In the genomic region with DNA sequence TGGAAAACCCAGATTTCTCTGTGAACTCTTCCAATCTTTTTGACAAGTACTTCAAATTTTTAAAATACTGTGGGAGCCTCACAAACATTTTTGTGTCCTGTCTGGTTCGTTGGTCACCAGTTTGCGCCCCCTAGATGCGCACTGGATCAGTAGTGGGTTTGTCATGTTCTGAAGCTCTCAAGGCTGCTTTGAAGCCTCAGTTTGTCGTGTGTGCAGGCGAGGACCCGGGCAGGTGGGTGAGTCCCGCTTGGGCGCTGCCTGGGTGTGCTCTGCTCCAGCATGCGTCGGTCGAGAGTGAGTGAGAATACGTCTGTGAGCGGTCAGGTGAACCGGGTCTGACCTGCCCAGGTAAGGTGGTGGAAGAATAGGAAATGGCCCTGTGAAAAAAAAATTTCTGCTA, we compare ENCODE assay signal across 13 cellular contexts. TPM values are rescaled to one million over a fixed set of nuclear protein-coding genes. Genes with fewer than 3 reads are reported as not detected.
DNase-seq lines count a peak whose midpoint lies in the region; ATAC-seq, FAIRE-seq and TF ChIP-seq lines count a peak whose summit lies in the region.
"Had no signal": no experiment of that assay in that cellular context is flagged by ENCODE, and none has a peak within 500 bp of the region (broad histone marks: within the 10 kb centered on the region; RNA-seq: fewer than 3 reads in every experiment).

No MANE protein-coding gene starts in this region.

- TF ChIP-seq RAD21 in HepG2 (CRISPR knock-in tag; IDR thresholded peaks at IDR 0.05), result no peak

- no peak for FAIRE-seq in HepG2 (lab: Jason Lieb, UNC)

- no peak overlapping the region for H2AFZ ChIP-seq in HepG2 (ENCODE audit: low read length)

- H3K4me1 ChIP-seq in HepG2 (ENCODE audit: insufficient read depth, low read length) (no peaks in the 10 kb centered on the region), right lobe of liver (no peaks in the 10 kb centered on the region), heart right ventricle (peaks cover 0 to 24% (median 14%) of the 10 kb centered on the region in 9 donors)

- no peaks in the 10 kb centered on the region; the same call in 1 of the 2 replicates for H4K20me1 ChIP-seq in HepG2 (ENCODE audit: insufficient read depth, low read length)

- no peak overlapping the region for H3K4me3 ChIP-seq in HepG2 (replicated peaks in 1 of 3; ENCODE audit: insufficient read depth in 1 of 3, low read depth in 2 of 3, low read length in 3 of 3)
- H3K4me3 ChIP-seq in right lobe of liver, result no peak overlapping the region
- peak overlapping the region in 1 of 10 donors; percentile 28 for H3K4me3 ChIP-seq in heart right ventricle

- no peaks in the 10 kb centered on the region for H3K79me2 ChIP-seq in HepG2 (ENCODE audit: insufficient read depth, low read length)

- TF ChIP-seq CTCF in HepG2 (CRISPR knock-in tag; IDR thresholded peaks at IDR 0.05) (no peak), right lobe of liver (IDR thresholded peaks at IDR 0.05) (no peak), heart right ventricle (IDR thresholded peaks at IDR 0.05) (no peak)

- POLR2A ChIA-PET in HepG2 (lab: Yijun Ruan, JAX), result no interaction called here
- POLR2A ChIA-PET in T-cell (lab: Charles Lee), result no interaction called here

- H3K9me3 Mint-ChIP-seq in T-cell, result no peaks in the 10 kb centered on the region
- no peaks in the 10 kb centered on the region for H3K9me3 Mint-ChIP-seq in memory B cell
- H3K9me3 Mint-ChIP-seq: activated CD4-positive, alpha-beta memory T cell treated with anti-CD3 and anti-CD28 coated beads, Interleukin-2, amount 10 ng/mL, durations not matched to agents 7 days and 5 days had no signal

- in situ Hi-C loops in HepG2 (cut with HindIII; ENCODE audit: extremely low pct_ligation_motif_present, low pct_unique_long_range_greater_than_20kb), result no loop called here

- H3K9me3 ChIP-seq in HepG2 (ENCODE audit: low read length) (no peaks in the 10 kb centered on the region), right lobe of liver (no peaks in the 10 kb centered on the region), heart right ventricle (no peaks in the 10 kb centered on the region)

- intact Hi-C loops in HepG2 (cut with micrococcal nuclease; ENCODE audit: unreplicated experiment) (no loop called here), right lobe of liver (cut with DNase I) (no loop called here), heart right ventricle (cut with DNase I) (no loop called here)

- TF ChIP-seq POLR2A in HepG2 (IDR thresholded peaks at IDR 0.05; ENCODE audit: insufficient read depth in 1 of 2, low read depth in 2 of 2, low read length in 2 of 2) (no peak), right lobe of liver (IDR thresholded peaks at IDR 0.05) (no peak)

- no peak overlapping the region for H3K4me2 ChIP-seq in HepG2 (ENCODE audit: low read depth, low read length)

- H3K36me3 Mint-ChIP-seq in T-cell (peaks cover 5% of the 10 kb centered on the region), memory B cell (no peaks in the 10 kb centered on the region)

- H3K9ac ChIP-seq in HepG2 (ENCODE audit: insufficient read depth, low read depth, low read length), result no peak overlapping the region

- 51% methylated on average over 10 of the region's 14 CpGs for WGBS in HepG2 (ENCODE audit: low lambda C conversion rate)
- 19% methylated on average over 4 of the region's 14 CpGs for WGBS in right lobe of liver (ENCODE audit: insufficient coverage, low coverage, low lambda C conversion rate, missing lambda C conversion rate)
- WGBS in heart right ventricle, 2 donors, result 7 to 8% methylated on average over 14 of the region's 14 CpGs

- CTCF ChIA-PET in HepG2 (lab: Yijun Ruan, JAX; ENCODE audit: low intra/inter-chr PET ratio, low total read pairs) (no interaction called here), T-cell (lab: Charles Lee) (no interaction called here)

- DNase-seq in HepG2 (ENCODE audit: low spot score), result no peak
- no peak for DNase-seq in right lobe of liver
- no peak for DNase-seq in T-cell
- no peak for DNase-seq in memory B cell (ENCODE audit: low spot score in 2 of 2)
- DNase-seq in NCI-H1092 treated with DMSO at 0.1 percent for 48 hours (lab: John Stamatoyannopoulos, UW), result no peak
- no peak for DNase-seq in heart right ventricle
- no peak for DNase-seq in SIG-M5 (lab: John Stamatoyannopoulos, UW)
- DNase-seq in stimulated activated CD4-positive, alpha-beta T cell treated with anti-CD3 and anti-CD28 coated beads, Interleukin-1b, Interleukin-23, amount 100 ng/mL, for 48 hours, result no peak
- DNase-seq: activated CD4-positive, alpha-beta memory T cell treated with anti-CD3 and anti-CD28 coated beads, Interleukin-2, amount 10 ng/mL, durations not matched to agents 7 days and 5 days; GF-D8; stimulated activated CD4-positive, alpha-beta T cell treated with anti-CD3 and anti-CD28 coated beads, Interleukin-4, amount 100 ng/mL, for 4 hours; stimulated activated naive CD8-positive, alpha-beta T cell treated with anti-CD3 and anti-CD28 coated beads, Interleukin-15, Interleukin-2, amounts not matched to agents 100 U/mL and 50 U/mL, for 24 hours had no signal

- TF ChIP-seq EP300 in HepG2 (IDR thresholded peaks at IDR 0.05; ENCODE audit: low read depth in 2 of 2, low read length in 2 of 2) (no peak), HepG2 (CRISPR knock-in tag; IDR thresholded peaks at IDR 0.05; ENCODE audit: borderline replicate concordance) (no peak)

- H3K4me3 Mint-ChIP-seq in T-cell (peak overlapping the region in 2 of 3 donors; percentile 35 to 63), memory B cell (peak overlapping the region; percentile 49)
- H3K4me3 Mint-ChIP-seq: activated CD4-positive, alpha-beta memory T cell treated with anti-CD3 and anti-CD28 coated beads, Interleukin-2, amount 10 ng/mL, durations not matched to agents 7 days and 5 days had no signal

- BruUV-seq in HepG2 (replicated peaks; lab: Mats Ljungman, UMichigan), result no TSS peak

- H3K27ac Mint-ChIP-seq in T-cell, result no peak overlapping the region
- H3K27ac Mint-ChIP-seq in memory B cell, result no peak overlapping the region
- H3K27ac Mint-ChIP-seq: activated CD4-positive, alpha-beta memory T cell treated with anti-CD3 and anti-CD28 coated beads, Interleukin-2, amount 10 ng/mL, durations not matched to agents 7 days and 5 days had no signal

- peaks cover 19 to 27% (median 21%) of the 10 kb centered on the region in 3 donors for H3K4me1 Mint-ChIP-seq in T-cell
- peaks cover 10% of the 10 kb centered on the region for H3K4me1 Mint-ChIP-seq in memory B cell

- H3K36me3 ChIP-seq in HepG2 (replicated peaks in 1 of 2; ENCODE audit: control insufficient read depth in 1 of 2, insufficient read depth in 2 of 2, low read length in 2 of 2), result no peaks in the 10 kb centered on the region
- H3K36me3 ChIP-seq in right lobe of liver, result no peaks in the 10 kb centered on the region
- H3K36me3 ChIP-seq in heart right ventricle, result no peaks in the 10 kb centered on the region

- H3K27me3 ChIP-seq in HepG2 (ENCODE audit: control insufficient read depth in 1 of 2, insufficient read depth in 2 of 2, low read length in 2 of 2) (peaks cover 6 to 35% of the 10 kb centered on the region in 2 experiments; a peak in 3 of 5 replicates), right lobe of liver (peaks cover 0 to 27% of the 10 kb centered on the region in 2 donors), heart right ventricle (peaks cover 20 to 69% (median 62%) of the 10 kb centered on the region in 7 donors)

- H3K27me3 Mint-ChIP-seq in T-cell, result peaks cover 45 to 64% of the 10 kb centered on the region in 2 donors
- H3K27me3 Mint-ChIP-seq in memory B cell, result peaks cover 35% of the 10 kb centered on the region

- ATAC-seq in HepG2 (peak; percentile 22; the same call in 1 of the 3 replicates), right lobe of liver (no peak), T-cell (replicated peaks in 1 of 4) (no peak), memory B cell (ENCODE audit: low read depth) (no peak), heart right ventricle (no peak)
- ATAC-seq: stimulated activated naive CD8-positive, alpha-beta T cell treated with anti-CD3 and anti-CD28 coated beads, Interleukin-15, Interleukin-2, amounts not matched to agents 100 U/mL and 50 U/mL, for 24 hours had no signal

- H3K27ac ChIP-seq in HepG2 (ENCODE audit: extremely low read length, insufficient read depth, low read length) (no peak overlapping the region), right lobe of liver (no peak overlapping the region), heart right ventricle (no peak overlapping the region)
- H3K27ac ChIP-seq: C4-2B had no signal

RNA-seq across cellular contexts. Expression of a gene that starts 17.3 kb away (rescaled TPM):
- total RNA-seq in HepG2 (2016; rRNA removed; fragmentation: Illumina TruSeq; extraction: Trizol), result 115 and 118 TPM in 2 replicates
- total RNA-seq in HepG2 (2016; cell fraction: cytosol; rRNA removed; fragmentation: Illumina TruSeq; extraction: Trizol; ENCODE audit: low read depth), result 24.6 and 27.1 TPM in 2 replicates
- 110 and 117 TPM in 2 replicates for total RNA-seq in HepG2 (2016; cell fraction: insoluble cytoplasmic fraction; rRNA removed; fragmentation: Illumina TruSeq; extraction: Trizol)
- total RNA-seq in HepG2 (2016; cell fraction: membrane; rRNA removed; fragmentation: Illumina TruSeq; extraction: Trizol), result 71.0 and 75.9 TPM in 2 replicates
- 82.3 and 94.1 TPM in 2 replicates for total RNA-seq in HepG2 (2016; cell fraction: nucleus; rRNA removed; fragmentation: Illumina TruSeq; extraction: Trizol)
- polyA plus RNA-seq in HepG2 (2011; rRNA removed), result 51.3 and 55.2 TPM in 2 replicates
- polyA plus RNA-seq in HepG2 (2011; cell fraction: cytosol; rRNA removed), result 39.7 and 48.8 TPM in 2 replicates
- 115 and 142 TPM in 2 replicates for polyA plus RNA-seq in HepG2 (2011; cell fraction: nucleus; rRNA removed)
- 26.8 and 40.4 TPM in 2 replicates for polyA plus RNA-seq in HepG2 (2012)
- polyA plus RNA-seq in HepG2 (2016; cell fraction: cytosol; fragmentation: Illumina TruSeq; extraction: Trizol; ENCODE audit: low read depth), result 11.0 and 11.5 TPM in 2 replicates
- 70.1 and 79.0 TPM in 2 replicates for polyA plus RNA-seq in HepG2 (2016; cell fraction: insoluble cytoplasmic fraction; fragmentation: Illumina TruSeq; extraction: Trizol; ENCODE audit: low read depth)
- 28.4 and 28.6 TPM in 2 replicates for polyA plus RNA-seq in HepG2 (2016; cell fraction: membrane; fragmentation: Illumina TruSeq; extraction: Trizol; ENCODE audit: low read depth)
- polyA plus RNA-seq in HepG2 (2016; cell fraction: nucleus; fragmentation: Illumina TruSeq; extraction: Trizol; ENCODE audit: insufficient read depth, low read depth), result 90.9 and 95.3 TPM in 2 replicates
- 70.6 and 173 TPM in 2 replicates for polyA minus RNA-seq in HepG2 (2011; rRNA and poly(A)+ RNA removed; ENCODE audit: low replicate concordance)
- polyA minus RNA-seq in HepG2 (2011; cell fraction: cytosol; rRNA and poly(A)+ RNA removed), result 44.6 and 50.4 TPM in 2 replicates
- polyA minus RNA-seq in HepG2 (2011; cell fraction: nucleus; rRNA and poly(A)+ RNA removed), result 117 and 130 TPM in 2 replicates
- total RNA-seq in right lobe of liver, result 10 to 100 TPM in 2 of 6 experiments, 1 to 10 TPM in 4; 4.5 to 18.7 (median 7.3) TPM
- total RNA-seq in T-cell, result 10 to 100 TPM; 31.1 to 69.2 (median 51.5) TPM
- total RNA-seq in heart right ventricle, result 1 to 10 TPM; 4.0 to 9.5 (median 5.6) TPM
- polyA plus RNA-seq in heart right ventricle, result 10 to 100 TPM in 1 of 2 donors, 1 to 10 TPM in 1; 3.4 to 13.2 TPM

RNA-seq across cellular contexts. Expression of a gene that starts 34.9 kb away (rescaled TPM):
- total RNA-seq in HepG2 (2016; rRNA removed; fragmentation: Illumina TruSeq; extraction: Trizol), result 6.3 and 10.5 TPM in 2 replicates
- 2.6 and 5.4 TPM in 2 replicates for total RNA-seq in HepG2 (2016; cell fraction: cytosol; rRNA removed; fragmentation: Illumina TruSeq; extraction: Trizol; ENCODE audit: low read depth)
- total RNA-seq in HepG2 (2016; cell fraction: insoluble cytoplasmic fraction; rRNA removed; fragmentation: Illumina TruSeq; extraction: Trizol), result 6.8 and 9.8 TPM in 2 replicates
- 4.6 and 7.7 TPM in 2 replicates for total RNA-seq in HepG2 (2016; cell fraction: membrane; rRNA removed; fragmentation: Illumina TruSeq; extraction: Trizol)
- total RNA-seq in HepG2 (2016; cell fraction: nucleus; rRNA removed; fragmentation: Illumina TruSeq; extraction: Trizol), result 2.0 and 3.7 TPM in 2 replicates
- polyA plus RNA-seq in HepG2 (2011; rRNA removed), result 31.5 and 50.8 TPM in 2 replicates
- polyA plus RNA-seq in HepG2 (2011; cell fraction: cytosol; rRNA removed), result 31.2 and 32.1 TPM in 2 replicates
- 14.5 and 18.2 TPM in 2 replicates for polyA plus RNA-seq in HepG2 (2011; cell fraction: nucleus; rRNA removed)
- 11.6 and 19.0 TPM in 2 replicates for polyA plus RNA-seq in HepG2 (2012)
- polyA plus RNA-seq in HepG2 (2016; cell fraction: cytosol; fragmentation: Illumina TruSeq; extraction: Trizol; ENCODE audit: low read depth), result 6.6 and 8.5 TPM in 2 replicates
- polyA plus RNA-seq in HepG2 (2016; cell fraction: insoluble cytoplasmic fraction; fragmentation: Illumina TruSeq; extraction: Trizol; ENCODE audit: low read depth), result 9.0 and 9.8 TPM in 2 replicates
- 5.9 and 6.2 TPM in 2 replicates for polyA plus RNA-seq in HepG2 (2016; cell fraction: membrane; fragmentation: Illumina TruSeq; extraction: Trizol; ENCODE audit: low read depth)
- polyA plus RNA-seq in HepG2 (2016; cell fraction: nucleus; fragmentation: Illumina TruSeq; extraction: Trizol; ENCODE audit: insufficient read depth, low read depth), result 5.4 and 6.8 TPM in 2 replicates
- 3.8 and 11.4 TPM in 2 replicates for polyA minus RNA-seq in HepG2 (2011; rRNA and poly(A)+ RNA removed; ENCODE audit: low replicate concordance)
- 5.5 and 6.9 TPM in 2 replicates for polyA minus RNA-seq in HepG2 (2011; cell fraction: cytosol; rRNA and poly(A)+ RNA removed)
- polyA minus RNA-seq in HepG2 (2011; cell fraction: nucleus; rRNA and poly(A)+ RNA removed), result 8.8 and 9.0 TPM in 2 replicates
- total RNA-seq in right lobe of liver, result 10 to 100 TPM in 3 of 6 experiments, 1 to 10 TPM in 3; 6.3 to 19.4 (median 11.9) TPM
- total RNA-seq in T-cell, result 100 to 1,000 TPM; 141 to 206 (median 153) TPM
- 10 to 100 TPM in 1 of 10 donors, 1 to 10 TPM in 9; 2.0 to 23.0 (median 4.5) TPM for total RNA-seq in heart right ventricle
- polyA plus RNA-seq in heart right ventricle, result 10 to 100 TPM in 1 of 2 donors, 1 to 10 TPM in 1; 3.6 to 13.8 TPM

RNA-seq across cellular contexts. Expression of a gene that starts 57.4 kb away (rescaled TPM):
- total RNA-seq in HepG2 (2016; rRNA removed; fragmentation: Illumina TruSeq; extraction: Trizol), result 2.1 and 2.2 TPM in 2 replicates
- total RNA-seq in HepG2 (2016; cell fraction: cytosol; rRNA removed; fragmentation: Illumina TruSeq; extraction: Trizol; ENCODE audit: low read depth), result 1.0 and 1.2 TPM in 2 replicates
- 2.1 and 2.3 TPM in 2 replicates for total RNA-seq in HepG2 (2016; cell fraction: insoluble cytoplasmic fraction; rRNA removed; fragmentation: Illumina TruSeq; extraction: Trizol)
- 3.6 and 3.7 TPM in 2 replicates for total RNA-seq in HepG2 (2016; cell fraction: membrane; rRNA removed; fragmentation: Illumina TruSeq; extraction: Trizol)
- 3.5 and 3.8 TPM in 2 replicates for total RNA-seq in HepG2 (2016; cell fraction: nucleus; rRNA removed; fragmentation: Illumina TruSeq; extraction: Trizol)
- polyA plus RNA-seq in HepG2 (2011; rRNA removed), result 4.2 and 5.3 TPM in 2 replicates
- 3.7 TPM in 2 replicates for polyA plus RNA-seq in HepG2 (2011; cell fraction: cytosol; rRNA removed)
- polyA plus RNA-seq in HepG2 (2011; cell fraction: nucleus; rRNA removed), result 6.8 and 8.0 TPM in 2 replicates
- polyA plus RNA-seq in HepG2 (2012), result 2.7 and 3.9 TPM in 2 replicates
- 1.5 and 1.7 TPM in 2 replicates for polyA plus RNA-seq in HepG2 (2016; cell fraction: cytosol; fragmentation: Illumina TruSeq; extraction: Trizol; ENCODE audit: low read depth)
- 3.1 and 3.3 TPM in 2 replicates for polyA plus RNA-seq in HepG2 (2016; cell fraction: insoluble cytoplasmic fraction; fragmentation: Illumina TruSeq; extraction: Trizol; ENCODE audit: low read depth)
- 3.8 and 4.4 TPM in 2 replicates for polyA plus RNA-seq in HepG2 (2016; cell fraction: membrane; fragmentation: Illumina TruSeq; extraction: Trizol; ENCODE audit: low read depth)
- polyA plus RNA-seq in HepG2 (2016; cell fraction: nucleus; fragmentation: Illumina TruSeq; extraction: Trizol; ENCODE audit: insufficient read depth, low read depth), result 4.7 and 5.5 TPM in 2 replicates
- 10.4 TPM in 1 of 2 replicates, not detected in the other for polyA minus RNA-seq in HepG2 (2011; rRNA and poly(A)+ RNA removed; ENCODE audit: low replicate concordance)
- 1.1 and 2.6 TPM in 2 replicates for polyA minus RNA-seq in HepG2 (2011; cell fraction: cytosol; rRNA and poly(A)+ RNA removed)
- polyA minus RNA-seq in HepG2 (2011; cell fraction: nucleus; rRNA and poly(A)+ RNA removed), result 11.8 and 16.7 TPM in 2 replicates
- total RNA-seq in right lobe of liver, result 1 to 10 TPM; 1.3 to 2.5 (median 1.9) TPM
- 1 to 10 TPM; 4.1 to 9.4 (median 6.4) TPM for total RNA-seq in T-cell
- total RNA-seq in heart right ventricle, result 10 to 100 TPM in 1 of 10 donors, 1 to 10 TPM in 9; 6.5 to 10.5 (median 8.7) TPM
- 1 to 10 TPM; 2.9 to 3.4 TPM for polyA plus RNA-seq in heart right ventricle

Comparison
In these comparisons a context has a peak if more than half of its experiments do, and no peak if none do; other contexts are left out.
1. RNA of a gene that starts 34.9 kb away (total RNA-seq): 141 to 206 TPM in T-cell; 6.3 to 19.4 TPM in right lobe of liver, 2.0 to 10.5 TPM in HepG2 and 2.0 to 23.0 TPM in heart right ventricle; every median in the first group is over 4 times any median in the second.